Comparison of ENCODE assay signal across 17 cellular contexts in the genomic region with DNA sequence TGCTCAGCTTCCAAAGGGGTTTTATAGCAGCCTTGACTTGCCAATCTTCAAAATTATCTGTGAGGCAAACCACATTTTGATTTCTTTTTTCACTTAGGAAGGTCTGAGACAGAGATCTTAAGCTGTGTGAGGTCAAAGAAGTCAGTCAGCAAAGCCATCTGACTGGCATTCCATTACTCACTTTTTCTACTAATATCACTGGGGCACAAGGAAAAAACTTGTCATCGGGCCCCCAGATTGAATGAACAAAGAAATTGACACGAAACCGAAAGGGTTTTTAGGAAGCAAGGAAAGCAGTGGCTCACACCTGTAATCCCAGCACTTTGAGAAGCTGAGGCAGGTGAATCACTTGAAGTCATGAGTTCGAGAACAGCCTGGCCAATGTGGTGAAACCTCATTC.
DNase-seq lines count a peak whose midpoint lies in the region; ATAC-seq and TF ChIP-seq lines count a peak whose summit lies in the region.
"Had no signal": no experiment of that assay in that cellular context is flagged by ENCODE, and none has a peak within 500 bp of the region (broad histone marks: within the 10 kb centered on the region; RNA-seq: fewer than 3 reads in every experiment).

No MANE protein-coding gene starts in this region.

- ATAC-seq in HG02763 (IDR thresholded peaks at IDR 0.05; ENCODE audit: unreplicated experiment), result no peak
- ATAC-seq: CD8-positive, alpha-beta T cell had no signal

- DNase-seq in activated T-cell treated with anti-CD3 and anti-CD28 coated beads for 24 hours (ENCODE audit: low read depth) (peak; percentile 65), GM13976 (ENCODE audit: low spot score) (no peak), NCI-H146 treated with DMSO at 0.1 percent for 48 hours (lab: John Stamatoyannopoulos, UW; ENCODE audit: unreplicated experiment) (no peak)
- DNase-seq in activated T-cell treated with anti-CD3 and anti-CD28 coated beads, Interleukin-2, amount 50 U/mL, for 1 hour, result no peak
- peak; percentile 45 to 67 for DNase-seq in activated T-cell treated with anti-CD3 and anti-CD28 coated beads, Interleukin-2, amount 50 U/mL, for 48 hours
- peak; percentile 68 for DNase-seq in stimulated activated CD4-positive, alpha-beta T cell treated with anti-CD3 and anti-CD28 coated beads, Interleukin-15, amount 100 ng/mL, for 24 hours
- peak; percentile 2 to 30 for DNase-seq in stimulated activated CD8-positive, alpha-beta memory T cell treated with anti-CD3 and anti-CD28 coated beads, Interleukin-7, amount 100 ng/mL, for 4 hours (ENCODE audit: low read depth in 2 of 2)
- DNase-seq: activated CD4-positive, CD25-positive, alpha-beta regulatory T cell; CD8-positive, alpha-beta T cell; colonic mucosa; DND-41; foreskin melanocyte; KBM-7; NCI-H1417; stimulated activated naive B cell treated with anti-CD40 and anti-IgM and Interleukin-4, amounts not matched to agents 10 μg/mL and 1 μg/mL and 100 μg/mL, for 72 hours; T-cell had no signal

- in situ Hi-C loops in GM13976 (cut with MboI; ENCODE audit: low sequenced_read_pairs, unreplicated experiment), result no loop called here

- no peak for TF ChIP-seq CTCF in GM13976 (IDR thresholded peaks at IDR 0.05; ENCODE audit: borderline replicate concordance, control extremely low read depth, extremely low read depth, insufficient read depth, missing control alignments)

Comparison
In these comparisons a context has a peak if more than half of its experiments do, and no peak if none do; other contexts are left out.
1. DNase-seq: peak in activated T-cell treated with anti-CD3 and anti-CD28 coated beads for 24 hours (single experiment), activated T-cell treated with anti-CD3 and anti-CD28 coated beads, Interleukin-2, amount 50 U/mL, for 48 hours (2 of 2), stimulated activated CD4-positive, alpha-beta T cell treated with anti-CD3 and anti-CD28 coated beads, Interleukin-15, amount 100 ng/mL, for 24 hours (single experiment) and stimulated activated CD8-positive, alpha-beta memory T cell treated with anti-CD3 and anti-CD28 coated beads, Interleukin-7, amount 100 ng/mL, for 4 hours (2 of 2); none in activated T-cell treated with anti-CD3 and anti-CD28 coated beads, Interleukin-2, amount 50 U/mL, for 1 hour (single experiment), GM13976 (single experiment) and NCI-H146 treated with DMSO at 0.1 percent for 48 hours (single experiment).